ENCODE assay signal across 8 cellular contexts in genomic region chr1:146034976-146035469, GRCh38. TPM values are rescaled to one million over a fixed set of nuclear protein-coding genes. Genes with fewer than 3 reads are reported as not detected.
DNase-seq lines count a peak whose midpoint lies in the region; ATAC-seq, FAIRE-seq and TF ChIP-seq lines count a peak whose summit lies in the region.

No MANE protein-coding gene starts in this region.

- H3K9me3 Mint-ChIP-seq in CD8-positive, alpha-beta T cell = no peaks in the 10 kb centered on the region
- no peaks in the 10 kb centered on the region for H3K9me3 Mint-ChIP-seq in activated CD8-positive, alpha-beta T cell treated with anti-CD3 and anti-CD28 coated beads, Interleukin-2, amount 10 ng/mL, durations not matched to agents 7 days and 5 days (ENCODE audit: insufficient read depth)

- TF ChIP-seq POLR2A in HepG2 (IDR thresholded peaks at IDR 0.05; ENCODE audit: insufficient read depth in 1 of 2, low read depth in 2 of 2, low read length in 2 of 2) = 0 out of 4 replicates have a peak, but pooled peaks have one; percentile 40 to 42

- CTCF ChIA-PET in CD8-positive, alpha-beta T cell (lab: Charles Lee) = interaction anchor here (0.9 to 2.9 kb wide), 5 partner anchors 54 to 189 kb away, joined by 3 to 12 read pairs (median 3); partner anchors contain the start of genes NUDT17 and RBM8A
- CTCF ChIA-PET in activated CD8-positive, alpha-beta T cell treated with anti-CD3 and anti-CD28 coated beads, Interleukin-2, amount 10 ng/mL, durations not matched to agents 7 days and 5 days (lab: Charles Lee) = interaction anchor here (0.6 to 6.2 kb wide), 13 partner anchors 8 to 209 kb away, joined by 3 to 47 read pairs (median 5); partner anchors contain the start of genes ANKRD34A, HJV, NUDT17 and POLR3GL
- CTCF ChIA-PET in HepG2 (lab: Yijun Ruan, JAX; ENCODE audit: low intra/inter-chr PET ratio, low total read pairs) = no interaction called here

- 2% methylated on average over 13 of the region's 13 CpGs for WGBS in HepG2 (ENCODE audit: low lambda C conversion rate)

- H3K79me2 ChIP-seq in KMS-11 (ENCODE audit: insufficient read depth, low read depth) = no peaks in the 10 kb centered on the region
- H3K79me2 ChIP-seq in HepG2 (ENCODE audit: insufficient read depth, low read length) = no peaks in the 10 kb centered on the region

- no peak for ATAC-seq in CD8-positive, alpha-beta T cell
- no peak for ATAC-seq in activated CD8-positive, alpha-beta T cell treated with anti-CD3 and anti-CD28 coated beads, Interleukin-2, amount 10 ng/mL, durations not matched to agents 7 days and 5 days
- ATAC-seq in HepG2 (peak; percentile 30), GM18520 (IDR thresholded peaks at IDR 0.05; ENCODE audit: unreplicated experiment) (no peak), HG02763 (IDR thresholded peaks at IDR 0.05; ENCODE audit: unreplicated experiment) (no peak)

- peak overlapping the region; percentile 88 for H2AFZ ChIP-seq in KMS-11 (ENCODE audit: low read depth)
- H2AFZ ChIP-seq in HepG2 (ENCODE audit: low read length) = peak overlapping the region; percentile 67

- in situ Hi-C loops in HepG2 (cut with HindIII; ENCODE audit: extremely low pct_ligation_motif_present, low pct_unique_long_range_greater_than_20kb) = no loop called here

- no peak for DNase-seq in CD8-positive, alpha-beta T cell
- no peak for DNase-seq in activated CD8-positive, alpha-beta T cell treated with anti-CD3 and anti-CD28 coated beads, Interleukin-2, amount 10 ng/mL, durations not matched to agents 7 days and 5 days
- DNase-seq in HepG2 (ENCODE audit: low spot score) (peak; percentile 82), islet precursor cell (no peak)
- DNase-seq in stimulated activated CD4-positive, alpha-beta T cell treated with anti-CD3 and anti-CD28 coated beads, Interleukin-4, amount 100 ng/mL, for 1 hour = no peak

- H3K9ac ChIP-seq in KMS-11 = peak overlapping the region; percentile 33
- H3K9ac ChIP-seq in HepG2 (ENCODE audit: insufficient read depth, low read depth, low read length) = peak overlapping the region; percentile 61

- H3K27ac ChIP-seq in CD8-positive, alpha-beta T cell (ENCODE audit: low read depth, low read length) = no peak overlapping the region
- H3K27ac ChIP-seq in KMS-11 (peak overlapping the region; percentile 59), HepG2 (ENCODE audit: extremely low read length, insufficient read depth, low read length) (peak overlapping the region; percentile 86)

- peak overlapping the region; percentile 89 for H3K4me3 Mint-ChIP-seq in CD8-positive, alpha-beta T cell
- H3K4me3 Mint-ChIP-seq in activated CD8-positive, alpha-beta T cell treated with anti-CD3 and anti-CD28 coated beads, Interleukin-2, amount 10 ng/mL, durations not matched to agents 7 days and 5 days = peak overlapping the region; percentile 91

- H3K4me1 ChIP-seq in CD8-positive, alpha-beta T cell (ENCODE audit: insufficient read depth, low read length) = peaks cover 14% of the 10 kb centered on the region
- peaks cover 44% of the 10 kb centered on the region for H3K4me1 ChIP-seq in KMS-11 (ENCODE audit: low read depth, poor library complexity, severe bottlenecking)
- H3K4me1 ChIP-seq in HepG2 (ENCODE audit: insufficient read depth, low read length) = peaks cover 44% of the 10 kb centered on the region

- POLR2A ChIA-PET in CD8-positive, alpha-beta T cell (lab: Charles Lee) = interaction anchor here (0.9 to 6.5 kb wide), 9 partner anchors 7 to 107 kb away, joined by 3 to 72 read pairs (median 5); partner anchors contain the start of genes HJV, RBM8A and TXNIP
- POLR2A ChIA-PET in activated CD8-positive, alpha-beta T cell treated with anti-CD3 and anti-CD28 coated beads, Interleukin-2, amount 10 ng/mL, durations not matched to agents 7 days and 5 days (lab: Charles Lee) = interaction anchor here (0.7 to 11.6 kb wide), 7 partner anchors 17 to 189 kb away, joined by 3 to 207 read pairs (median 5); partner anchors contain the start of genes ANKRD34A, NUDT17, POLR3GL and TXNIP
- POLR2A ChIA-PET in HepG2 (lab: Yijun Ruan, JAX) = interaction anchor here (0.8 to 9.1 kb wide), 10 partner anchors 9 to 176 kb away, joined by 3 to 297 read pairs (median 8); partner anchors contain the start of genes ANKRD34A, HJV, PIAS3 and POLR3GL

- no peak for TF ChIP-seq CTCF in CD8-positive, alpha-beta T cell (IDR thresholded peaks at IDR 0.05)
- TF ChIP-seq CTCF in KMS-11 (conservative IDR thresholded peaks at IDR 0.05; ENCODE audit: low read depth, low read length) (no peak), HepG2 (CRISPR knock-in tag; IDR thresholded peaks at IDR 0.05) (no peak)

- H3K27me3 Mint-ChIP-seq in CD8-positive, alpha-beta T cell (ENCODE audit: low read depth) = peaks cover 3% of the 10 kb centered on the region
- H3K27me3 Mint-ChIP-seq in activated CD8-positive, alpha-beta T cell treated with anti-CD3 and anti-CD28 coated beads, Interleukin-2, amount 10 ng/mL, durations not matched to agents 7 days and 5 days (ENCODE audit: low read depth) = peaks cover 13% of the 10 kb centered on the region

- peak overlapping the region; percentile 94 for H3K4me3 ChIP-seq in CD8-positive, alpha-beta T cell (ENCODE audit: low read depth, low read length)
- peak overlapping the region; percentile 95 for H3K4me3 ChIP-seq in KMS-11 (IDR thresholded peaks at IDR 0.05; ENCODE audit: insufficient read depth, low read depth, low read length)
- H3K4me3 ChIP-seq in HepG2 (replicated peaks in 1 of 3; ENCODE audit: insufficient read depth in 1 of 3, low read depth in 2 of 3, low read length in 3 of 3) = peak overlapping the region; percentile 60 to 86 (median 84)

- no peak for TF ChIP-seq RAD21 in HepG2 (CRISPR knock-in tag; IDR thresholded peaks at IDR 0.05)

- H3K4me2 ChIP-seq in KMS-11 (peak overlapping the region; percentile 64), HepG2 (ENCODE audit: low read depth, low read length) (peak overlapping the region; percentile 79)

- peaks cover 13% of the 10 kb centered on the region for H3K36me3 Mint-ChIP-seq in CD8-positive, alpha-beta T cell
- peaks cover 9% of the 10 kb centered on the region for H3K36me3 Mint-ChIP-seq in activated CD8-positive, alpha-beta T cell treated with anti-CD3 and anti-CD28 coated beads, Interleukin-2, amount 10 ng/mL, durations not matched to agents 7 days and 5 days (ENCODE audit: low read depth)

- H3K9me3 ChIP-seq in CD8-positive, alpha-beta T cell (ENCODE audit: low read length) = no peaks in the 10 kb centered on the region
- no peaks in the 10 kb centered on the region for H3K9me3 ChIP-seq in HepG2 (ENCODE audit: low read length)

- H3K27ac Mint-ChIP-seq in CD8-positive, alpha-beta T cell = peak overlapping the region; percentile 93
- H3K27ac Mint-ChIP-seq in activated CD8-positive, alpha-beta T cell treated with anti-CD3 and anti-CD28 coated beads, Interleukin-2, amount 10 ng/mL, durations not matched to agents 7 days and 5 days = peak overlapping the region; percentile 85

- no peaks in the 10 kb centered on the region for H3K36me3 ChIP-seq in CD8-positive, alpha-beta T cell (ENCODE audit: insufficient read depth, low read length)
- H3K36me3 ChIP-seq in KMS-11 (ENCODE audit: insufficient read depth) = no peaks in the 10 kb centered on the region
- H3K36me3 ChIP-seq in HepG2 (replicated peaks in 1 of 2; ENCODE audit: control insufficient read depth in 1 of 2, insufficient read depth in 2 of 2, low read length in 2 of 2) = no peaks in the 10 kb centered on the region

- no peaks in the 10 kb centered on the region for H4K20me1 ChIP-seq in KMS-11 (ENCODE audit: insufficient read depth)
- H4K20me1 ChIP-seq in HepG2 (ENCODE audit: insufficient read depth, low read length) = no peaks in the 10 kb centered on the region

- intact Hi-C loops in CD8-positive, alpha-beta T cell (cut with DNase I, micrococcal nuclease) = loop anchor here in 1 of 2 experiments (1.0 to 5.0 kb wide), 2 partner anchors 17 to 38 kb away; partner anchors contain the start of gene TXNIP
- intact Hi-C loops in HepG2 (cut with micrococcal nuclease; ENCODE audit: unreplicated experiment) = no loop called here

- H3K4me1 Mint-ChIP-seq in CD8-positive, alpha-beta T cell (ENCODE audit: low read depth) = peaks cover 29% of the 10 kb centered on the region
- H3K4me1 Mint-ChIP-seq in activated CD8-positive, alpha-beta T cell treated with anti-CD3 and anti-CD28 coated beads, Interleukin-2, amount 10 ng/mL, durations not matched to agents 7 days and 5 days (ENCODE audit: low read depth) = peaks cover 48% of the 10 kb centered on the region

- peak; percentile 56 for FAIRE-seq in HepG2 (lab: Jason Lieb, UNC)

- H3K27me3 ChIP-seq in CD8-positive, alpha-beta T cell (ENCODE audit: insufficient read depth, low read length) = no peaks in the 10 kb centered on the region
- no peaks in the 10 kb centered on the region for H3K27me3 ChIP-seq in KMS-11 (ENCODE audit: insufficient read depth, low read depth)
- no peaks in the 10 kb centered on the region; a peak in 1 of 5 replicates for H3K27me3 ChIP-seq in HepG2 (ENCODE audit: control insufficient read depth in 1 of 2, insufficient read depth in 2 of 2, low read length in 2 of 2)

- no peak for TF ChIP-seq EP300 in HepG2 (IDR thresholded peaks at IDR 0.05; ENCODE audit: low read depth in 2 of 2, low read length in 2 of 2)
- TF ChIP-seq EP300 in HepG2 (CRISPR knock-in tag; IDR thresholded peaks at IDR 0.05; ENCODE audit: borderline replicate concordance) = no peak

- BruUV-seq in HepG2 (replicated peaks; lab: Mats Ljungman, UMichigan) = no TSS peak

RNA-seq across cellular contexts. Expression of gene HJV, which starts 13.5 kb away (rescaled TPM):
- not detected for total RNA-seq in CD8-positive, alpha-beta T cell
- total RNA-seq in activated CD8-positive, alpha-beta T cell treated with anti-CD3 and anti-CD28 coated beads, Interleukin-2, amount 10 ng/mL, durations not matched to agents 7 days and 5 days = not detected
- total RNA-seq in HepG2 (2016; rRNA removed; fragmentation: Illumina TruSeq; extraction: Trizol) = 0.15 and 0.18 TPM in 2 replicates
- total RNA-seq in HepG2 (2016; cell fraction: cytosol; rRNA removed; fragmentation: Illumina TruSeq; extraction: Trizol; ENCODE audit: low read depth) = 0.35 TPM in 1 of 2 replicates, not detected in the other
- 0.30 TPM in 1 of 2 replicates, not detected in the other for total RNA-seq in HepG2 (2016; cell fraction: insoluble cytoplasmic fraction; rRNA removed; fragmentation: Illumina TruSeq; extraction: Trizol)
- total RNA-seq in HepG2 (2016; cell fraction: membrane; rRNA removed; fragmentation: Illumina TruSeq; extraction: Trizol) = 0.22 and 0.28 TPM in 2 replicates
- not detected in 2 replicates for total RNA-seq in HepG2 (2016; cell fraction: nucleus; rRNA removed; fragmentation: Illumina TruSeq; extraction: Trizol)
- 0.03 TPM in 1 of 2 replicates, not detected in the other for polyA plus RNA-seq in HepG2 (2011; rRNA removed)
- 0.03 and 0.05 TPM in 2 replicates for polyA plus RNA-seq in HepG2 (2011; cell fraction: cytosol; rRNA removed)
- polyA plus RNA-seq in HepG2 (2011; cell fraction: nucleus; rRNA removed) = not detected in 2 replicates
- not detected in 2 replicates for polyA plus RNA-seq in HepG2 (2012)
- polyA plus RNA-seq in HepG2 (2016; cell fraction: cytosol; fragmentation: Illumina TruSeq; extraction: Trizol; ENCODE audit: low read depth) = 0.08 and 0.12 TPM in 2 replicates
- polyA plus RNA-seq in HepG2 (2016; cell fraction: insoluble cytoplasmic fraction; fragmentation: Illumina TruSeq; extraction: Trizol; ENCODE audit: low read depth) = not detected in 2 replicates
- polyA plus RNA-seq in HepG2 (2016; cell fraction: membrane; fragmentation: Illumina TruSeq; extraction: Trizol; ENCODE audit: low read depth) = not detected in 2 replicates
- not detected in 2 replicates for polyA plus RNA-seq in HepG2 (2016; cell fraction: nucleus; fragmentation: Illumina TruSeq; extraction: Trizol; ENCODE audit: insufficient read depth, low read depth)
- polyA minus RNA-seq in HepG2 (2011; rRNA and poly(A)+ RNA removed; ENCODE audit: low replicate concordance) = not detected in 2 replicates
- polyA minus RNA-seq in HepG2 (2011; cell fraction: cytosol; rRNA and poly(A)+ RNA removed) = not detected in 2 replicates
- polyA minus RNA-seq in HepG2 (2011; cell fraction: nucleus; rRNA and poly(A)+ RNA removed) = not detected in 2 replicates

RNA-seq across cellular contexts. Expression of gene TXNIP, which starts 38.6 kb away (rescaled TPM):
- total RNA-seq in CD8-positive, alpha-beta T cell = 100 to 1,000 TPM; 627 to 652 TPM
- 100 to 1,000 TPM; 190 to 195 TPM for total RNA-seq in activated CD8-positive, alpha-beta T cell treated with anti-CD3 and anti-CD28 coated beads, Interleukin-2, amount 10 ng/mL, durations not matched to agents 7 days and 5 days
- total RNA-seq in HepG2 (2016; rRNA removed; fragmentation: Illumina TruSeq; extraction: Trizol) = 24.4 and 25.4 TPM in 2 replicates
- 4.1 and 4.3 TPM in 2 replicates for total RNA-seq in HepG2 (2016; cell fraction: cytosol; rRNA removed; fragmentation: Illumina TruSeq; extraction: Trizol; ENCODE audit: low read depth)
- 23.8 and 24.4 TPM in 2 replicates for total RNA-seq in HepG2 (2016; cell fraction: insoluble cytoplasmic fraction; rRNA removed; fragmentation: Illumina TruSeq; extraction: Trizol)
- 11.5 and 11.6 TPM in 2 replicates for total RNA-seq in HepG2 (2016; cell fraction: membrane; rRNA removed; fragmentation: Illumina TruSeq; extraction: Trizol)
- 34.7 and 39.5 TPM in 2 replicates for total RNA-seq in HepG2 (2016; cell fraction: nucleus; rRNA removed; fragmentation: Illumina TruSeq; extraction: Trizol)
- polyA plus RNA-seq in HepG2 (2011; rRNA removed) = 237 and 283 TPM in 2 replicates
- polyA plus RNA-seq in HepG2 (2011; cell fraction: cytosol; rRNA removed) = 133 and 240 TPM in 2 replicates
- polyA plus RNA-seq in HepG2 (2011; cell fraction: nucleus; rRNA removed) = 150 and 152 TPM in 2 replicates
- 191 and 204 TPM in 2 replicates for polyA plus RNA-seq in HepG2 (2012)
- 1.0 and 1.3 TPM in 2 replicates for polyA plus RNA-seq in HepG2 (2016; cell fraction: cytosol; fragmentation: Illumina TruSeq; extraction: Trizol; ENCODE audit: low read depth)
- polyA plus RNA-seq in HepG2 (2016; cell fraction: insoluble cytoplasmic fraction; fragmentation: Illumina TruSeq; extraction: Trizol; ENCODE audit: low read depth) = 19.6 and 21.5 TPM in 2 replicates
- polyA plus RNA-seq in HepG2 (2016; cell fraction: membrane; fragmentation: Illumina TruSeq; extraction: Trizol; ENCODE audit: low read depth) = 3.9 and 4.1 TPM in 2 replicates
- 35.2 and 39.0 TPM in 2 replicates for polyA plus RNA-seq in HepG2 (2016; cell fraction: nucleus; fragmentation: Illumina TruSeq; extraction: Trizol; ENCODE audit: insufficient read depth, low read depth)
- polyA minus RNA-seq in HepG2 (2011; rRNA and poly(A)+ RNA removed; ENCODE audit: low replicate concordance) = 132 and 425 TPM in 2 replicates
- 117 and 168 TPM in 2 replicates for polyA minus RNA-seq in HepG2 (2011; cell fraction: cytosol; rRNA and poly(A)+ RNA removed)
- polyA minus RNA-seq in HepG2 (2011; cell fraction: nucleus; rRNA and poly(A)+ RNA removed) = 259 and 346 TPM in 2 replicates
